Comparison of ENCODE assay signal across 12 cellular contexts in genomic region chr1:65207317-65207716, GRCh38. TPM values are rescaled to one million over a fixed set of nuclear protein-coding genes. Genes with fewer than 3 reads are reported as not detected.
DNase-seq lines count a peak whose midpoint lies in the region; ATAC-seq and TF ChIP-seq lines count a peak whose summit lies in the region.
"Had no signal": no experiment of that assay in that cellular context is flagged by ENCODE, and none has a peak within 500 bp of the region (broad histone marks: within the 10 kb centered on the region; RNA-seq: fewer than 3 reads in every experiment).

No MANE protein-coding gene starts in this region.

- no peak for TF ChIP-seq POLR2A in tibial nerve (IDR thresholded peaks at IDR 0.05)
- no peak for TF ChIP-seq POLR2A in prostate gland (IDR thresholded peaks at IDR 0.05)

- H3K36me3 ChIP-seq in tibial nerve (no peaks in the 10 kb centered on the region), prostate gland (no peaks in the 10 kb centered on the region)

- TF ChIP-seq CTCF in tibial nerve (IDR thresholded peaks at IDR 0.05) = no peak
- no peak for TF ChIP-seq CTCF in prostate gland (IDR thresholded peaks at IDR 0.05)

- TF ChIP-seq EP300 in tibial nerve (IDR thresholded peaks at IDR 0.05) = no peak

- no peak overlapping the region for H3K4me3 ChIP-seq in tibial nerve
- H3K4me3 ChIP-seq in prostate gland = no peak overlapping the region
- H3K4me3 ChIP-seq: body of pancreas had no signal

- intact Hi-C loops in prostate gland (cut with DNase I) = loop anchor here (2.0 to 10.0 kb wide), 3 partner anchors 59 to 343 kb away; partner anchors contain the start of gene AK4

- H3K9me3 ChIP-seq in tibial nerve (no peaks in the 10 kb centered on the region), prostate gland (no peaks in the 10 kb centered on the region)
- H3K9me3 ChIP-seq: body of pancreas had no signal

- H3K27ac ChIP-seq in tibial nerve (no peak overlapping the region), prostate gland (no peak overlapping the region)
- H3K27ac ChIP-seq: body of pancreas had no signal

- DNase-seq in GM03348 (ENCODE audit: low spot score) (peak; percentile 25), MV-4-11 (lab: John Stamatoyannopoulos, UW) (peak; percentile 81), tibial nerve (ENCODE audit: low spot score in 2 of 2) (no peak), prostate gland (ENCODE audit: low spot score) (no peak)
- DNase-seq: body of pancreas; mesenchymal stem cell; NCI-H1436; stimulated activated naive CD4-positive, alpha-beta T cell treated with Interleukin-2 at 50 U/mL for 16 hours had no signal

- ATAC-seq in GM19328 (IDR thresholded peaks at IDR 0.05; ENCODE audit: unreplicated experiment) = peak; percentile 51
- peak; percentile 50 for ATAC-seq in HG02938 (IDR thresholded peaks at IDR 0.05; ENCODE audit: unreplicated experiment)
- no peak for ATAC-seq in GM21528 (IDR thresholded peaks at IDR 0.05; ENCODE audit: low FRiP score, unreplicated experiment)
- no peak for ATAC-seq in HG02840 (IDR thresholded peaks at IDR 0.05; ENCODE audit: low FRiP score, unreplicated experiment)
- ATAC-seq: body of pancreas had no signal

- 69 to 73% methylated on average over 4 of the region's 4 CpGs for WGBS in tibial nerve, 2 donors
- 83% methylated on average over 4 of the region's 4 CpGs for WGBS in prostate gland

- peaks cover 0 to 6% (median 3%) of the 10 kb centered on the region in 4 donors for H3K4me1 ChIP-seq in tibial nerve
- no peaks in the 10 kb centered on the region for H3K4me1 ChIP-seq in prostate gland (replicated peaks)
- H3K4me1 ChIP-seq: body of pancreas had no signal

- H3K27me3 ChIP-seq in tibial nerve = no peaks in the 10 kb centered on the region
- H3K27me3 ChIP-seq in prostate gland (replicated peaks; ENCODE audit: insufficient read depth) = no peaks in the 10 kb centered on the region
- H3K27me3 ChIP-seq: body of pancreas had no signal

RNA-seq across cellular contexts. Expression of gene AK4, which starts 59.3 kb away (rescaled TPM):
- total RNA-seq in tibial nerve = 10 to 100 TPM; 16.1 to 24.9 (median 19.5) TPM
- total RNA-seq in prostate gland = 10 to 100 TPM; 46.5 to 63.1 TPM

Comparison
In these comparisons a context has a peak if more than half of its experiments do, and no peak if none do; other contexts are left out.
1. DNase-seq: peak in GM03348 (single experiment) and MV-4-11 (single experiment); none in tibial nerve (0 of 2) and prostate gland (single experiment).
2. ATAC-seq: peak in GM19328 (single experiment) and HG02938 (single experiment); none in GM21528 (single experiment) and HG02840 (single experiment).